ENCODE assay signal across 8 cellular contexts in the genomic region with DNA sequence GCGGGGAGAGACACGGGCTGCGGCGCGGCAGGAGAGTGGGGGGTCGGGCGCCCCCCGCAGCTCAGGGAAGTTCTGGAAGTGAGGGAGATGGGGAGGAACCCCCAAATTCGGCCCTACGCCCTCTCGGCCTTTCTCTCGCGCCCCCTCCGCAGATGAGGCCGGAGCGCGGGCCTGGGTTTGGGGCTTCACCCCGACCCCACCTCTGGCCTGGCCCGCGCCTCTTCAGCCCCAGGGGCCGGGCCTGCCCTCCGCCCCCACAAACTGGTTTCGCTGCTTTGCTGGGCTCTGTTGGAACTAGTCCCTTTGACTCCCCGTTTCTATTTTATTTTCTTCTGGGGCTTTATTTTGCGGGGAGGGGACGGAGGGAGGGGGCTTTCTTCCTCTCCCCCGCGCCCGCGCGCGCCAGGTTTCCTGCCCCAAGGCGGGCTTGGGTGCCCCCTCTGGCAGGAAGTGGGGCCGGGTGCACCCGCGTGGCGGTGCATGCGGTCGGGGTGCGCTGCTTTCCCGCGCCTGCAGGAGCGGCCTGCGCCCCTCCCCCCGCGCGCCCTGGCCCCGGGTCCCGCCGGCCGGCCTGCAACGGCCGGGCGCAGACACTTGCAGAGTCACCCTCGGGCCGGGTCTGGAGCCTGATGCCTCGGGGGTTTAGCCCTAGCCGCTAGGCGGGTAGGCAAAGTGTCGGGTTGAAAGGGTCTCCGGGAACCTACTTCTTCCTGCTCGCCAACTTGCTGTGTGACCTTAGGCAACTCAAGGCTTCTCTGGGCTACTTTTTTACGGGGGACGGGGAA. TPM values are rescaled to one million over a fixed set of nuclear protein-coding genes. Genes with fewer than 3 reads are reported as not detected.
DNase-seq lines count a peak whose midpoint lies in the region; ATAC-seq, FAIRE-seq and TF ChIP-seq lines count a peak whose summit lies in the region.

No MANE protein-coding gene starts in this region.

- H3K4me1 Mint-ChIP-seq in osteocyte (ENCODE audit: unreplicated experiment) = peaks cover 21% of the 10 kb centered on the region

- DNase-seq in D721Med (ENCODE audit: insufficient read length, low spot score) (no peak), HFF-Myc (ENCODE audit: extremely low read depth, low read depth) (no peak), germinal center (ENCODE audit: low spot score) (peak; percentile 70), osteocyte (ENCODE audit: extremely low spot score, unreplicated experiment) (no peak), middle frontal gyrus (ENCODE audit: extremely low spot score, low spot score) (no peak)
- DNase-seq in activated T-helper 9 cell treated with anti-CD3 and anti-CD28 coated beads, Interleukin-2, amount 50 U/mL, for 16 hours (ENCODE audit: low read depth) = peak; percentile 65

- H3K4me3 ChIP-seq in HFF-Myc (replicated peaks; ENCODE audit: low read depth, low read length) = peak overlapping the region; percentile 69

- H3K27me3 Mint-ChIP-seq in osteocyte (ENCODE audit: unreplicated experiment) = no peaks in the 10 kb centered on the region

- peak overlapping the region; percentile 72 for H3K4me3 Mint-ChIP-seq in osteocyte (ENCODE audit: unreplicated experiment)

- ATAC-seq in HG03378 (IDR thresholded peaks at IDR 0.05; ENCODE audit: unreplicated experiment) = no peak

- H3K36me3 Mint-ChIP-seq in osteocyte (ENCODE audit: unreplicated experiment) = peaks cover 7% of the 10 kb centered on the region

- peak; percentile 13 for TF ChIP-seq CTCF in D721Med (IDR thresholded peaks at IDR 0.05; ENCODE audit: insufficient read depth, missing control alignments)
- TF ChIP-seq CTCF in HFF-Myc (IDR thresholded peaks at IDR 0.05; ENCODE audit: low read depth, low read length, missing control alignments) = peak; percentile 17
- TF ChIP-seq CTCF in osteocyte (IDR thresholded peaks at IDR 0.05) = peak; percentile 40

- H3K27ac Mint-ChIP-seq in osteocyte (ENCODE audit: unreplicated experiment) = peak overlapping the region; percentile 27

- no peak for FAIRE-seq in D721Med (lab: Jason Lieb, UNC)

- H3K9me3 Mint-ChIP-seq in osteocyte (ENCODE audit: unreplicated experiment) = no peaks in the 10 kb centered on the region

TF ChIP-seq in PFSK-1, 5 proteins besides CTCF, POLR2A, EP300 and RAD21:
- TF ChIP-seq POLR2AphosphoS5 (IDR thresholded peaks at IDR 0.05; ENCODE audit: low read depth, low read length) = no peak
- peak; percentile 47 for TF ChIP-seq FOXP2 (optimal IDR thresholded peaks at IDR 0.05; ENCODE audit: borderline replicate concordance, extremely low read depth, extremely low read length, insufficient read depth)

RNA-seq across cellular contexts. Expression of a gene that starts 1.2 kb away (rescaled TPM):
- polyA plus RNA-seq in PFSK-1 (2012; ENCODE audit: insufficient read length, low read depth) = 1,183 TPM
- 89.0 and 89.7 TPM in 2 replicates for total RNA-seq in osteocyte

RNA-seq across cellular contexts. Expression of a gene that starts 10.9 kb away (rescaled TPM):
- polyA plus RNA-seq in PFSK-1 (2012; ENCODE audit: insufficient read length, low read depth) = 56.8 TPM
- 23.2 and 23.4 TPM in 2 replicates for total RNA-seq in osteocyte

Comparison
In these comparisons a context has a peak if more than half of its experiments do, and no peak if none do; other contexts are left out.
1. DNase-seq: peak in activated T-helper 9 cell treated with anti-CD3 and anti-CD28 coated beads, Interleukin-2, amount 50 U/mL, for 16 hours (single experiment) and germinal center (single experiment); none in D721Med (single experiment), HFF-Myc (single experiment), osteocyte (single experiment) and middle frontal gyrus (single experiment).
2. Peak in every context shown above with its lines, with median percentiles within 50 percentile points of each other: CTCF ChIP-seq.